In the genomic region with DNA sequence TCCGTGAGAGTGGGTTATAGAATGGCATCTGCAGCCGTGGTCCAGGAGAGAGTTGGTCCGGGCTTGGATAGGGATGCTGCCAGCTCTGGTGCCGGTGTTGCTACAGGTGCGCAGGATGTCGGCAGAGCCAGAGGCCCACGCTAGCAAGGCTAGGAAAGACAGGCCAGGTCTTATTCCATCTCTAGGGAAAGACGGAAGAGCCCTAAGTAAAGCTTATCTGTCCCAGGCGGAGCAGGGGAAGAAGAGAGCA, we compare ENCODE assay signal across 1 cellular context.
TF ChIP-seq lines count a peak whose summit lies in the region.

No MANE protein-coding gene starts in this region.

TF ChIP-seq in HEK293, 187 proteins besides CTCF, POLR2A, EP300 and RAD21:
- 0 out of 2 replicates have a peak, but pooled peaks have one; percentile 82 for TF ChIP-seq ZNF600 (tag by site-specific recombination; IDR thresholded peaks at IDR 0.05)
- TF ChIP-seq SCRT1 (tag by site-specific recombination; IDR thresholded peaks at IDR 0.05; ENCODE audit: borderline replicate concordance): peak; percentile 94
- no peak for TF ChIP-seq ZNF223 (tag by site-specific recombination; IDR thresholded peaks at IDR 0.05)
- TF ChIP-seq, protein P1, sequence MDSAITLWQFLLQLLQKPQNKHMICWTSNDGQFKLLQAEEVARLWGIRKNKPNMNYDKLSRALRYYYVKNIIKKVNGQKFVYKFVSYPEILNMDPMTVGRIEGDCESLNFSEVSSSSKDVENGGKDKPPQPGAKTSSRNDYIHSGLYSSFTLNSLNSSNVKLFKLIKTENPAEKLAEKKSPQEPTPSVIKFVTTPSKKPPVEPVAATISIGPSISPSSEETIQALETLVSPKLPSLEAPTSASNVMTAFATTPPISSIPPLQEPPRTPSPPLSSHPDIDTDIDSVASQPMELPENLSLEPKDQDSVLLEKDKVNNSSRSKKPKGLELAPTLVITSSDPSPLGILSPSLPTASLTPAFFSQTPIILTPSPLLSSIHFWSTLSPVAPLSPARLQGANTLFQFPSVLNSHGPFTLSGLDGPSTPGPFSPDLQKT (IDR thresholded peaks at IDR 0.05; ENCODE audit: borderline replicate concordance, low read depth, low read length): no peak
- no peak for TF ChIP-seq ZNF416 (tag by site-specific recombination; IDR thresholded peaks at IDR 0.05)
- TF ChIP-seq SCRT2 (tag by site-specific recombination; IDR thresholded peaks at IDR 0.05): peak; percentile 97
- TF ChIP-seq ZNF776 (tag by site-specific recombination; IDR thresholded peaks at IDR 0.05; ENCODE audit: borderline replicate concordance): no peak
- TF ChIP-seq ZNF335 (tag by site-specific recombination; conservative IDR thresholded peaks at IDR 0.05): peak; percentile 79
- TF ChIP-seq ZNF510 (tag by site-specific recombination; IDR thresholded peaks at IDR 0.05; ENCODE audit: insufficient replicate concordance): no peak
- TF ChIP-seq ZNF214 (tag by site-specific recombination; IDR thresholded peaks at IDR 0.05; ENCODE audit: borderline replicate concordance): no peak
- no peak for TF ChIP-seq ZNF660 (tag by site-specific recombination; IDR thresholded peaks at IDR 0.05)
- no peak for TF ChIP-seq ZNF555 (tag by site-specific recombination; conservative IDR thresholded peaks at IDR 0.05)
- peak; percentile 81 for TF ChIP-seq ZNF366 (tag by site-specific recombination; conservative IDR thresholded peaks at IDR 0.05)
- TF ChIP-seq ZXDB (tag by site-specific recombination; IDR thresholded peaks at IDR 0.05): no peak
- no peak for TF ChIP-seq ZNF202 (tag by site-specific recombination; IDR thresholded peaks at IDR 0.05; ENCODE audit: borderline replicate concordance)
- 0 out of 2 replicates have a peak, but pooled peaks have one; percentile 37 for TF ChIP-seq IKZF3 (tag by site-specific recombination; IDR thresholded peaks at IDR 0.05)
- TF ChIP-seq ZNF23 (tag by site-specific recombination; IDR thresholded peaks at IDR 0.05; ENCODE audit: borderline replicate concordance): no peak
- TF ChIP-seq ZBTB20 (tag by site-specific recombination; IDR thresholded peaks at IDR 0.05): 0 out of 2 replicates have a peak, but pooled peaks have one; percentile 28
- TF ChIP-seq ZBTB48 (tag by site-specific recombination; IDR thresholded peaks at IDR 0.05): peak; percentile 87
- TF ChIP-seq, protein P2, sequence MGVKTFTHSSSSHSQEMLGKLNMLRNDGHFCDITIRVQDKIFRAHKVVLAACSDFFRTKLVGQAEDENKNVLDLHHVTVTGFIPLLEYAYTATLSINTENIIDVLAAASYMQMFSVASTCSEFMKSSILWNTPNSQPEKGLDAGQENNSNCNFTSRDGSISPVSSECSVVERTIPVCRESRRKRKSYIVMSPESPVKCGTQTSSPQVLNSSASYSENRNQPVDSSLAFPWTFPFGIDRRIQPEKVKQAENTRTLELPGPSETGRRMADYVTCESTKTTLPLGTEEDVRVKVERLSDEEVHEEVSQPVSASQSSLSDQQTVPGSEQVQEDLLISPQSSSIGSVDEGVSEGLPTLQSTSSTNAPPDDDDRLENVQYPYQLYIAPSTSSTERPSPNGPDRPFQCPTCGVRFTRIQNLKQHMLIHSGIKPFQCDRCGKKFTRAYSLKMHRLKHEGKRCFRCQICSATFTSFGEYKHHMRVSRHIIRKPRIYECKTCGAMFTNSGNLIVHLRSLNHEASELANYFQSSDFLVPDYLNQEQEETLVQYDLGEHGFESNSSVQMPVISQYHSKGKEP (tag by site-specific recombination; IDR thresholded peaks at IDR 0.05): no peak
